21 cellular contexts compared by ENCODE assay signal in the genomic region with DNA sequence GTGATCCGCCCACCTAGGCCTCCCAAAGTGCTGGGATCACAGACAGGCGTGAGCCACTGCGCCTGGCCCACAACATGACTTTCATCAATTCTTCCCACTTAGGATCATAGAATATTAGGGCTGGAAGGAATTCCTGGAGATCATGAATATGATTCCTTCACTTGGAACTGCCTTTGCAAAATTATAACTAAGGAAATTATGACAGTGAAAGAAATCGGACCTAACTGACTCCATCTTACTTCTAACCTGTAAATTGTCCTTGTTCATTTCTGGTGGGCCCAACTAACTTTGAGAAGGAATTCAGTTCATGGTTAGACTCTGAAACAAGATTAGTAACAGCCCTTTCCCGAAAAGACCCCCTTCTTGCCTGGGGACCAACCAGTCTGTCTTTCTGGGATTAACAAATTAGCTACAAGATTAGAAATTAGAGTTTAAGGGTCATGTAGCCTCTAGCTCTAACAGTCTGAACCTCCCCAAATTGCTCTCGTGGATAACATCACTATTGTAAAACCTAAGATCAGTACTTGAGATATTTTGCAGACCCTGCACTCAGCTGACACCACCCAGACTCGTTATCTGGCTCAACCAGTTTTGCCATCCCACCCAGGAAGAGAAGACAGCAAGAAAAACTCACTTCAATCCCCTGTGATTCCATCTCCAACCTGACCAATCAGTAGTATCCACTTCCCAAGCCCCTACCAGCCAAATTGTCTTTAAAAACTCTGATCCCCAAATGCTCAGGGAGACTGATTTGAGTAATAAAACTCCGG. TPM values are rescaled to one million over a fixed set of nuclear protein-coding genes. Genes with fewer than 3 reads are reported as not detected.
A peak's percentile ranks its signal among the peaks of the same experiment; 100 is the strongest.
DNase-seq lines count a peak whose midpoint lies in the region; ATAC-seq, FAIRE-seq and TF ChIP-seq lines count a peak whose summit lies in the region.
"Had no signal": no experiment of that assay in that cellular context is flagged by ENCODE, and none has a peak within 500 bp of the region (broad histone marks: within the 10 kb centered on the region; RNA-seq: fewer than 3 reads in every experiment).

No MANE protein-coding gene starts in this region.

- H3K9me3 ChIP-seq in Karpas-422 (ENCODE audit: low read length) (no peaks in the 10 kb centered on the region), neural progenitor cell (ENCODE audit: low read depth) (no peaks in the 10 kb centered on the region)

- H3K27ac ChIP-seq in GM23338 (ENCODE audit: low read depth) (peak overlapping the region; percentile 68), Karpas-422 (ENCODE audit: low read length) (peak overlapping the region; percentile 87; the same call in 1 of the 2 replicates), neural progenitor cell (peak overlapping the region; percentile 93)

- H3K36me3 Mint-ChIP-seq in GM23338 (ENCODE audit: low read depth), result peaks cover 6% of the 10 kb centered on the region; the same call in 2 of the 3 replicates
- peaks cover 49% of the 10 kb centered on the region for H3K36me3 Mint-ChIP-seq in dendritic cell treated with granulocyte-macrophage colony-stimulating factor and Interleukin-4, amounts not matched to agents 40 ng/mL and 50 ng/mL, for 4 days (ENCODE audit: low read depth)
- H3K36me3 Mint-ChIP-seq in neural progenitor cell, result peaks cover 8% of the 10 kb centered on the region

- H3K4me1 ChIP-seq in GM23338 (ENCODE audit: insufficient read depth) (peaks cover 55% of the 10 kb centered on the region), Karpas-422 (ENCODE audit: low read length) (peaks cover 38% of the 10 kb centered on the region), neural progenitor cell (peaks cover 14% of the 10 kb centered on the region)

- no peak for ATAC-seq in GM23338
- ATAC-seq in GM21447 (IDR thresholded peaks at IDR 0.05; ENCODE audit: unreplicated experiment), result no peak
- ATAC-seq: HepG2, SK-N-SH treated with all-trans-retinoic acid at 6 μM for 48 hours had no signal

- H3K4me3 Mint-ChIP-seq in GM23338 (no peak overlapping the region), neural progenitor cell (no peak overlapping the region)
- H3K4me3 Mint-ChIP-seq in dendritic cell treated with granulocyte-macrophage colony-stimulating factor and Interleukin-4, amounts not matched to agents 40 ng/mL and 50 ng/mL, for 4 days, result peak overlapping the region; percentile 13
- H3K4me3 Mint-ChIP-seq: CD14-positive monocyte had no signal

- H3K4me1 Mint-ChIP-seq in GM23338, result peaks cover 41% of the 10 kb centered on the region
- H3K4me1 Mint-ChIP-seq in dendritic cell treated with granulocyte-macrophage colony-stimulating factor and Interleukin-4, amounts not matched to agents 40 ng/mL and 50 ng/mL, for 4 days (ENCODE audit: low read depth), result peaks cover 20% of the 10 kb centered on the region
- peaks cover 23% of the 10 kb centered on the region for H3K4me1 Mint-ChIP-seq in neural progenitor cell

- no peaks in the 10 kb centered on the region for H3K36me3 ChIP-seq in GM23338 (ENCODE audit: insufficient read depth)
- peaks cover 12% of the 10 kb centered on the region for H3K36me3 ChIP-seq in Karpas-422 (ENCODE audit: insufficient read depth, low read length)
- H3K36me3 ChIP-seq in neural progenitor cell, result peaks cover 7% of the 10 kb centered on the region

- H4K20me1 ChIP-seq in GM23338 (replicated peaks; ENCODE audit: insufficient read depth) (peaks cover 14% of the 10 kb centered on the region), Karpas-422 (ENCODE audit: insufficient read depth, low read depth, low read length) (no peaks in the 10 kb centered on the region), neural progenitor cell (ENCODE audit: low read depth) (peaks cover 29% of the 10 kb centered on the region)

- H3K9me2 ChIP-seq in GM23338 (ENCODE audit: insufficient read depth), result no peaks in the 10 kb centered on the region
- no peaks in the 10 kb centered on the region for H3K9me2 ChIP-seq in Karpas-422 (replicated peaks; ENCODE audit: insufficient read depth, low read length)

- no peaks in the 10 kb centered on the region for H3K27me3 ChIP-seq in GM23338 (ENCODE audit: insufficient read depth)
- H3K27me3 ChIP-seq in Karpas-422 (ENCODE audit: low read length), result no peaks in the 10 kb centered on the region
- H3K27me3 ChIP-seq in neural progenitor cell, result no peaks in the 10 kb centered on the region

- TF ChIP-seq CTCF in GM23338 (conservative IDR thresholded peaks at IDR 0.05; ENCODE audit: low read depth in 2 of 2) (no peak), neural progenitor cell (IDR thresholded peaks at IDR 0.05) (no peak)

- peak overlapping the region; percentile 25; the same call in 1 of the 2 replicates for H3K27ac Mint-ChIP-seq in GM23338
- H3K27ac Mint-ChIP-seq in dendritic cell treated with granulocyte-macrophage colony-stimulating factor and Interleukin-4, amounts not matched to agents 40 ng/mL and 50 ng/mL, for 4 days, result peak overlapping the region; percentile 90
- H3K27ac Mint-ChIP-seq in neural progenitor cell, result peak overlapping the region; percentile 33

- H3K9me3 Mint-ChIP-seq in GM23338 (no peaks in the 10 kb centered on the region), neural progenitor cell (no peaks in the 10 kb centered on the region)
- H3K9me3 Mint-ChIP-seq in dendritic cell treated with granulocyte-macrophage colony-stimulating factor and Interleukin-4, amounts not matched to agents 40 ng/mL and 50 ng/mL, for 4 days, result no peaks in the 10 kb centered on the region
- H3K9me3 Mint-ChIP-seq: CD14-positive monocyte had no signal

- H3F3A ChIP-seq in GM23338 (replicated peaks; ENCODE audit: low read depth), result peaks cover 22% of the 10 kb centered on the region; the same call in 1 of the 2 replicates
- peaks cover 27% of the 10 kb centered on the region for H3F3A ChIP-seq in neural progenitor cell (ENCODE audit: low read depth)

- intact Hi-C loops in dendritic cell treated with granulocyte-macrophage colony-stimulating factor and Interleukin-4, amounts not matched to agents 40 ng/mL and 50 ng/mL, for 4 days (cut with micrococcal nuclease), result no loop called here

- peaks cover 8% of the 10 kb centered on the region for H3K27me3 Mint-ChIP-seq in GM23338 (ENCODE audit: insufficient read depth, low read depth, poor library complexity)
- no peaks in the 10 kb centered on the region for H3K27me3 Mint-ChIP-seq in dendritic cell treated with granulocyte-macrophage colony-stimulating factor and Interleukin-4, amounts not matched to agents 40 ng/mL and 50 ng/mL, for 4 days
- no peaks in the 10 kb centered on the region for H3K27me3 Mint-ChIP-seq in neural progenitor cell (ENCODE audit: insufficient read depth, low read depth)

- H3K4me3 ChIP-seq in GM23338 (peak overlapping the region; percentile 0; the same call in 1 of the 2 replicates), Karpas-422 (ENCODE audit: low read length) (no peak overlapping the region), neural progenitor cell (no peak overlapping the region)

- H3K9ac ChIP-seq in Karpas-422 (ENCODE audit: low read length) (no peak overlapping the region), neural progenitor cell (no peak overlapping the region)

- peaks cover 71% of the 10 kb centered on the region for H3K79me2 ChIP-seq in GM23338 (replicated peaks; ENCODE audit: insufficient read depth)
- H3K79me2 ChIP-seq in Karpas-422 (ENCODE audit: low read length), result peaks cover 83% of the 10 kb centered on the region
- peaks cover 72% of the 10 kb centered on the region for H3K79me2 ChIP-seq in neural progenitor cell (ENCODE audit: low read depth)

- DNase-seq in GM23338 (ENCODE audit: low spot score) (no peak), Karpas-422 (no peak), neural progenitor cell (ENCODE audit: low spot score) (no peak), Ammon's horn (ENCODE audit: low spot score) (no peak), GM19239 (ENCODE audit: insufficient read length, low spot score) (no peak)
- DNase-seq: ACHN, AML-193, DND-41, KG1, NCI-H1417 treated with DMSO at 0.1 percent for 48 hours, NCI-H187 treated with DMSO at 0.1 percent for 48 hours, NCI-H226, NCI-H524 treated with DMSO at 0.1 percent for 48 hours, RPMI8226, SHP77 treated with DMSO at 0.1 percent for 48 hours had no signal

- no peak for FAIRE-seq in GM19239 (lab: Jason Lieb, UNC)
- FAIRE-seq: G401.6, HepG2 had no signal

- peak overlapping the region; percentile 45 for H3K4me2 ChIP-seq in GM23338
- H3K4me2 ChIP-seq in Karpas-422 (ENCODE audit: low read depth, low read length, poor library complexity, severe bottlenecking), result no peak overlapping the region
- H3K4me2 ChIP-seq in neural progenitor cell, result peak overlapping the region; percentile 55

- H2AFZ ChIP-seq in GM23338 (no peak overlapping the region), Karpas-422 (ENCODE audit: low read length) (no peak overlapping the region), neural progenitor cell (replicated peaks) (no peak overlapping the region)

TF ChIP-seq in GM23338, 12 proteins besides CTCF, POLR2A, EP300 and RAD21 (continues in another document):
- TF ChIP-seq POLR2AphosphoS5 (IDR thresholded peaks at IDR 0.05; ENCODE audit: low read depth), result no peak

RNA-seq across cellular contexts. Expression of a gene that starts 14.7 kb away (rescaled TPM):
- total RNA-seq in GM23338 (2014; rRNA removed; shearing (Covaris generic)), result 22.0 and 67.8 TPM in 2 replicates
- polyA plus RNA-seq in GM23338 (2016; fragmentation: Nextera tagmentation; extraction: Ambion mirVana), result 159 and 163 TPM in 2 replicates
- 55.1 and 88.3 TPM in 2 replicates for total RNA-seq in Karpas-422 (2014; rRNA removed; shearing (Covaris generic); ENCODE audit: low replicate concordance)
- 55.1 and 59.8 TPM in 2 replicates for total RNA-seq in neural progenitor cell (ENCODE audit: low replicate concordance)

RNA-seq across cellular contexts. Expression of a gene that starts 15.3 kb away (rescaled TPM):
- 276 and 312 TPM in 2 replicates for total RNA-seq in GM23338 (2014; rRNA removed; shearing (Covaris generic))
- 246 and 262 TPM in 2 replicates for polyA plus RNA-seq in GM23338 (2016; fragmentation: Nextera tagmentation; extraction: Ambion mirVana)
- total RNA-seq in Karpas-422 (2014; rRNA removed; shearing (Covaris generic); ENCODE audit: low replicate concordance), result 204 and 258 TPM in 2 replicates
- 440 and 474 TPM in 2 replicates for total RNA-seq in neural progenitor cell (ENCODE audit: low replicate concordance)

Comparison
In these comparisons a context has a peak if more than half of its experiments do, and no peak if none do; other contexts are left out.
1. H3K27ac Mint-ChIP-seq: peak in every context shown above with its lines; median percentile 90 in dendritic cell treated with granulocyte-macrophage colony-stimulating factor and Interleukin-4, amounts not matched to agents 40 ng/mL and 50 ng/mL, for 4 days; 33 in neural progenitor cell; 25 in GM23338.